8 cellular contexts compared by ENCODE assay signal in the genomic region with DNA sequence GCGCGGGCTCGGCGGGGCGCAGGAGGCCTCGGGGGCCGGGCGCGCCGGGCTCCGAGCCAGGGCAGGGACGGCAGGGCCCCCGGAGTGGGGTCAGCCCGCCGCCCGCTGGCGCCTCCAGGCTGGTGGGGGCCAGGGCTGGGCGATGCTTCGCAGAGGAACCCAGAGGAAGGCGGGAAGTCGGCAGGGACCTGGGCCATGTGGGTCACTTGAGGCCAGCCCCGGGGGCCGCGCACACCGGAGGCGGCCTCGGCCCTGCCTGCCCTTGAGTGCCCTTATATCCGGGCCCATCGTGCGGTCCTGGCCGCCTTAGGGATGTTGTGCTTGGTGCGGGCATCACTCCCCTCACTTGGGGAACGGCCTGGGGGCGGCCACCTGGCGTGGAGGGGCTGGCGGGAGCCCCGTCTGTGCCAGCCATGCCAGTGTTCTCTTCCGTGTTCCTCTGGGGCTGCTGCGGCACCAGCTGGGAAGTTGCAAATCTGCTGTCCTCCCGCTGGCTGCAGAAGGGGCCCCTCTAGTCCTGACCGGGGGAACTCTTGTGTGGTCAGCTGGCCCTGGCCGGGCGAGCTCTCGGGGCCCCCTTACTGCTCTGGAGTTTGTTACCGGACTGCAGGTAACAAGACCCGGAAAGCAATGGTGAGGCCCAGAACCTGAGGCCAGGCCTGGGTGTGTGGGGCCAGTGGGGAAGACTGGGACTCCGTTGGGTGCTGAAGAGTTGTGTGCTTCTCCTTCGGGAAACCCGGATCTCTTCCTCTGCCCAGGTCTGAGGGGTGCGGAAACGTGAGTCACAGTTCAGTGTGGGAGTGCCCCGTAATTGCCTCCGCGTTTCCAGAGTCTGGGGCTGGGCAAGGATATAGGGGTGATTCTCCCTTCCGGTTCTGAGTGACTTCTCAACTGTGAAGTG. TPM values are rescaled to one million over a fixed set of nuclear protein-coding genes. Genes with fewer than 3 reads are reported as not detected.
DNase-seq lines count a peak whose midpoint lies in the region; ATAC-seq and FAIRE-seq lines count a peak whose summit lies in the region.

No MANE protein-coding gene starts in this region.

- H3K36me3 Mint-ChIP-seq in activated naive CD8-positive, alpha-beta T cell treated with anti-CD3 and anti-CD28 coated beads, Interleukin-2, amount 10 ng/mL, durations not matched to agents 7 days and 5 days: peaks cover 2% of the 10 kb centered on the region

- POLR2A ChIA-PET in activated naive CD8-positive, alpha-beta T cell treated with anti-CD3 and anti-CD28 coated beads, Interleukin-2, amount 10 ng/mL, durations not matched to agents 7 days and 5 days (lab: Charles Lee): interaction anchor here (0.8 to 2.7 kb wide), 10 partner anchors 8 to 108 kb away, joined by 3 to 23 read pairs (median 4); partner anchors contain the start of genes METTL26, NHLRC4 and PIGQ

- H3K27me3 ChIP-seq in iPS-20b (ENCODE audit: insufficient read depth, low read length): no peaks in the 10 kb centered on the region

- peak; percentile 79 for DNase-seq in GM03348 (ENCODE audit: low spot score)
- peak; percentile 44 for DNase-seq in OCI-M1 (lab: John Stamatoyannopoulos, UW)
- peak; percentile 68 for DNase-seq in activated naive CD8-positive, alpha-beta T cell treated with anti-CD3 and anti-CD28 coated beads, Interleukin-2, amount 10 ng/mL, durations not matched to agents 7 days and 5 days
- peak; percentile 54 for DNase-seq in stimulated activated CD4-positive, alpha-beta T cell treated with anti-CD3 and anti-CD28 coated beads, Interleukin-1b, Interleukin-23, amount 100 ng/mL, for 48 hours
- DNase-seq in germinal center (ENCODE audit: low spot score): no peak
- no peak for DNase-seq in frontal cortex (ENCODE audit: low spot score in 2 of 2)

- no peak for FAIRE-seq in frontal cortex (lab: Jason Lieb, UNC)

- H3K27me3 Mint-ChIP-seq in activated naive CD8-positive, alpha-beta T cell treated with anti-CD3 and anti-CD28 coated beads, Interleukin-2, amount 10 ng/mL, durations not matched to agents 7 days and 5 days: no peaks in the 10 kb centered on the region

- peak overlapping the region; percentile 72 for H3K9ac ChIP-seq in iPS-20b (ENCODE audit: low read depth, low read length)

- ATAC-seq in HG02588 (IDR thresholded peaks at IDR 0.05; ENCODE audit: unreplicated experiment): peak; percentile 5
- peak; percentile 6 for ATAC-seq in activated naive CD8-positive, alpha-beta T cell treated with anti-CD3 and anti-CD28 coated beads, Interleukin-2, amount 10 ng/mL, durations not matched to agents 7 days and 5 days (ENCODE audit: low read depth)

- no peaks in the 10 kb centered on the region for H3K36me3 ChIP-seq in iPS-20b (ENCODE audit: insufficient read depth, low read depth, low read length)

- H3K27ac Mint-ChIP-seq in activated naive CD8-positive, alpha-beta T cell treated with anti-CD3 and anti-CD28 coated beads, Interleukin-2, amount 10 ng/mL, durations not matched to agents 7 days and 5 days: peak overlapping the region; percentile 95

- H3K4me1 ChIP-seq in iPS-20b (ENCODE audit: insufficient read depth, low read length): peaks cover 6% of the 10 kb centered on the region; the same call in 1 of the 2 replicates

- peaks cover 13% of the 10 kb centered on the region for H3K4me1 Mint-ChIP-seq in activated naive CD8-positive, alpha-beta T cell treated with anti-CD3 and anti-CD28 coated beads, Interleukin-2, amount 10 ng/mL, durations not matched to agents 7 days and 5 days

- no peak overlapping the region for H3K27ac ChIP-seq in iPS-20b (ENCODE audit: low read length)

- H3K9me3 Mint-ChIP-seq in activated naive CD8-positive, alpha-beta T cell treated with anti-CD3 and anti-CD28 coated beads, Interleukin-2, amount 10 ng/mL, durations not matched to agents 7 days and 5 days: no peaks in the 10 kb centered on the region

- H3K4me3 Mint-ChIP-seq in activated naive CD8-positive, alpha-beta T cell treated with anti-CD3 and anti-CD28 coated beads, Interleukin-2, amount 10 ng/mL, durations not matched to agents 7 days and 5 days: peak overlapping the region; percentile 91

- H3K4me3 ChIP-seq in iPS-20b (ENCODE audit: low read length): peak overlapping the region; percentile 78

- no peaks in the 10 kb centered on the region for H3K9me3 ChIP-seq in iPS-20b (ENCODE audit: insufficient read depth, low read depth, low read length)

RNA-seq across cellular contexts. Expression of gene CAPN15, which starts 0.8 kb away (rescaled TPM):
- 10 to 100 TPM; 83.5 to 87.4 TPM for total RNA-seq in activated naive CD8-positive, alpha-beta T cell treated with anti-CD3 and anti-CD28 coated beads, Interleukin-2, amount 10 ng/mL, durations not matched to agents 7 days and 5 days
- 7.3 TPM for total RNA-seq in frontal cortex

RNA-seq across cellular contexts. Expression of gene PRR35, which starts 31.8 kb away (rescaled TPM):
- not detected for total RNA-seq in activated naive CD8-positive, alpha-beta T cell treated with anti-CD3 and anti-CD28 coated beads, Interleukin-2, amount 10 ng/mL, durations not matched to agents 7 days and 5 days
- not detected for total RNA-seq in frontal cortex

RNA-seq across cellular contexts. Expression of gene NHLRC4, which starts 38.4 kb away (rescaled TPM):
- 1 to 10 TPM; 3.0 to 3.6 TPM for total RNA-seq in activated naive CD8-positive, alpha-beta T cell treated with anti-CD3 and anti-CD28 coated beads, Interleukin-2, amount 10 ng/mL, durations not matched to agents 7 days and 5 days
- 0.41 TPM for total RNA-seq in frontal cortex

RNA-seq across cellular contexts. Expression of gene PIGQ, which starts 41.4 kb away (rescaled TPM):
- total RNA-seq in activated naive CD8-positive, alpha-beta T cell treated with anti-CD3 and anti-CD28 coated beads, Interleukin-2, amount 10 ng/mL, durations not matched to agents 7 days and 5 days: 10 to 100 TPM; 46.3 to 54.3 TPM
- 16.7 TPM for total RNA-seq in frontal cortex

Comparison
In these comparisons a context has a peak if more than half of its experiments do, and no peak if none do; other contexts are left out.
1. DNase-seq: peak in GM03348 (single experiment), OCI-M1 (single experiment), activated naive CD8-positive, alpha-beta T cell treated with anti-CD3 and anti-CD28 coated beads, Interleukin-2, amount 10 ng/mL, durations not matched to agents 7 days and 5 days (single experiment) and stimulated activated CD4-positive, alpha-beta T cell treated with anti-CD3 and anti-CD28 coated beads, Interleukin-1b, Interleukin-23, amount 100 ng/mL, for 48 hours (single experiment); none in germinal center (single experiment) and frontal cortex (0 of 2).
2. RNA of gene CAPN15, which starts 0.8 kb away (total RNA-seq): 83.5 to 87.4 TPM in activated naive CD8-positive, alpha-beta T cell treated with anti-CD3 and anti-CD28 coated beads, Interleukin-2, amount 10 ng/mL, durations not matched to agents 7 days and 5 days; 7.3 TPM in frontal cortex (single experiment); every median in the first group is over 10 times any median in the second.